ENCODE assay signal across 14 cellular contexts in the genomic region with DNA sequence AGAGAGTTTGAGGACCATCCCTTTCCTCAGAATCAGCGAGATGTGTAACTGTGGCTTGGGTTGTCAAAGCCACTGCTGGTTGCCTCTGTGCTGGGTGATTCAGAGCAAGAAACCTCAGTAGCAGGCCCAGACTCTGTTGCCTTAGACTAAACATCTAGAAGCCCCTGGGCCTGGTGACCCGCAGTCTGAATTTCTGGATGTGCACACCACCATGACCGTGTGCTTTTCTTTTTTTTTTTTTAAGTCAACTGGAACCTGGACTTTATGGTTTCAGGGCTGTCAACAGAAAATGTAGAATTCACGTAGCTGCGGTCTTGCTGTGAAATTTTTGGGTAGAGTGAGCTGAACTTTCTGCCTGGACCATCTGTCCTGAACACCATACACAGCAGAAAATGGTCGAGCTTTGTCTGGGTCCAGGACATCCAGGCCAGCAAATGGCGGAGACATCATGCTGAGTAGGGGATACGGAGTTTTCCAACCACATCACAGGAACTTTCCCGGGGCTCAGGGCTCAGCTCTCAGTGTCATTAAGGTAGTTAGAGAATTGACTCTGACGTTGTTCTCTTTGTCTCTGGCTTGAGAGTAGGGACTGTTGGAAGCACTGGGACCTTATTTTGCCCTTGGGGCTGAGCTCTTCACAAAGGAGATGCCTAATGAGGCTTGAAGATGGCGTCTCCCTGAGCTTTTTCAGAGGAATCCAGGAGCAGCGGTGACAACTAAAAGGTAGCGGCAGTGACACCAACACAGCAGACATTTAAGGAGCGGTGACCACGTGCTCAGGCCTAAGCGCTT. TPM values are rescaled to one million over a fixed set of nuclear protein-coding genes. Genes with fewer than 3 reads are reported as not detected.
A peak's percentile ranks its signal among the peaks of the same experiment; 100 is the strongest.
DNase-seq lines count a peak whose midpoint lies in the region; ATAC-seq and TF ChIP-seq lines count a peak whose summit lies in the region.
"Had no signal": no experiment of that assay in that cellular context is flagged by ENCODE, and none has a peak within 500 bp of the region (broad histone marks: within the 10 kb centered on the region; RNA-seq: fewer than 3 reads in every experiment).

No MANE protein-coding gene starts in this region.

- peak; percentile 60 for ATAC-seq in HG02870 (IDR thresholded peaks at IDR 0.05; ENCODE audit: unreplicated experiment)
- ATAC-seq: Panc1 had no signal

- no peak overlapping the region for H3K4me3 ChIP-seq in left ventricle myocardium inferior
- H3K4me3 ChIP-seq: ovary, tibial nerve had no signal

- H3K9me3 ChIP-seq in left ventricle myocardium inferior (replicated peaks), result no peaks in the 10 kb centered on the region
- H3K9me3 ChIP-seq: ovary, tibial nerve had no signal

- peak; percentile 54 for DNase-seq in GM10266 (ENCODE audit: extremely low spot score)
- DNase-seq in GM19238 (ENCODE audit: insufficient read length, low spot score), result peak; percentile 30
- DNase-seq in activated T-cell treated with anti-CD3 and anti-CD28 coated beads, Interleukin-2, amount 50 U/mL, for 48 hours, result peak; percentile 41 to 46
- DNase-seq in HCEC 1CT, result no peak
- DNase-seq in T-helper 9 cell, result no peak
- no peak for DNase-seq in NCI-H2227 (lab: John Stamatoyannopoulos, UW; ENCODE audit: unreplicated experiment)
- DNase-seq in left ventricle myocardium inferior, result no peak
- DNase-seq: anterior cingulate cortex; ovary; stimulated activated CD4-positive, alpha-beta T cell treated with anti-CD3 and anti-CD28 coated beads, Interleukin-4, amount 100 ng/mL, for 1 hour had no signal

- TF ChIP-seq CTCF in GM10266 (IDR thresholded peaks at IDR 0.05; ENCODE audit: control insufficient read depth, insufficient read depth, low read depth, missing control alignments), result no peak
- no peak for TF ChIP-seq CTCF in left ventricle myocardium inferior (IDR thresholded peaks at IDR 0.05; ENCODE audit: borderline replicate concordance)

- H3K36me3 ChIP-seq in left ventricle myocardium inferior, result no peaks in the 10 kb centered on the region
- H3K36me3 ChIP-seq: ovary, tibial nerve had no signal

- H3K4me1 ChIP-seq in left ventricle myocardium inferior, result no peaks in the 10 kb centered on the region
- H3K4me1 ChIP-seq: tibial nerve had no signal

- intact Hi-C loops in left ventricle myocardium inferior (cut with micrococcal nuclease), result no loop called here

- H3K27ac ChIP-seq in left ventricle myocardium inferior (replicated peaks), result no peak overlapping the region
- H3K27ac ChIP-seq: C4-2B, ovary, tibial nerve had no signal

- H3K27me3 ChIP-seq in left ventricle myocardium inferior (ENCODE audit: low read depth), result no peaks in the 10 kb centered on the region
- H3K27me3 ChIP-seq: ovary, tibial nerve had no signal

RNA-seq across cellular contexts. Expression of a gene that starts 23.0 kb away (rescaled TPM):
- total RNA-seq in left ventricle myocardium inferior, result 0.93 TPM

Comparison
In these comparisons a context has a peak if more than half of its experiments do, and no peak if none do; other contexts are left out.
1. DNase-seq: peak in GM10266 (single experiment), GM19238 (single experiment) and activated T-cell treated with anti-CD3 and anti-CD28 coated beads, Interleukin-2, amount 50 U/mL, for 48 hours (2 of 2); none in HCEC 1CT (single experiment), T-helper 9 cell (single experiment), NCI-H2227 (single experiment) and left ventricle myocardium inferior (single experiment).